ENCODE assay signal across 7 cellular contexts in the genomic region with DNA sequence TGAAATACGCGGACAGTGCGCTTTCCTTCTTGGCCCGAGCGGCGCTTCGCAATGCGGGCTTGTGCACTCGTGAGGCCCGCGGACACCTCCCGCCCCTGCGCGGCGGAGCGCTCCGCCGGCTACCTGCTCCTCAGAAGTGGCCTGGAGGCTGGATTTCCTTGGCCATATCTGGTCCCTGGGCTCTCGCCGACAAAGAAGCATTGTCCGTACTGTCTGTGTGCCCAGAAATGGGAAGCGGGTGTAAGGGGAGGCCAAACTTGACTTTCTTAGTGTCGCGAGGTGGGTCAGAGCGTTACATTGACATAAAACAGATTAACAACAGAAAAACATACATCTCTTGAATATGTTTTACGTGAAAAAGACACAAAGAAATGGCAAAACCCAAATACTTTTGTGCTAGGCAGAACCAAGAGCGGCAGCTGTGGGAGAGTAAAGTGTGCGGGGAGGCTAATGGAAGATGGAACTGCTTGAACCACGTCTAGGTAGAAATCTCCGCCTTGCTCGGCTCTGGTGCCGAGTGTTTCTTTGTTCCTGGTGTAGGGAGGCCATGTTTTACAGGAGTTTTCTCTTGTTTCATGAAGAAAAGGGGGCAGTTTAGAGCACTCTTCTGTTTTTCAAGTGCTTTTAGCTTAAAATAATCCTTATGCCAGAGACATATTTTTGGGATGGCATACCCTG. TPM values are rescaled to one million over a fixed set of nuclear protein-coding genes. Genes with fewer than 3 reads are reported as not detected.
DNase-seq lines count a peak whose midpoint lies in the region; ATAC-seq and TF ChIP-seq lines count a peak whose summit lies in the region.

No MANE protein-coding gene starts in this region.

- H3K9me3 ChIP-seq in heart right ventricle, result no peaks in the 10 kb centered on the region

- H3K4me1 Mint-ChIP-seq in activated T-helper 17 cell treated with anti-CD3 and anti-CD28 coated beads, Interleukin-2, amount 50 U/mL, for 72 hours, result peaks cover 22% of the 10 kb centered on the region

- H3K9me3 Mint-ChIP-seq in activated T-helper 17 cell treated with anti-CD3 and anti-CD28 coated beads, Interleukin-2, amount 50 U/mL, for 72 hours, result no peaks in the 10 kb centered on the region

- WGBS in heart right ventricle, 2 donors, result 0 to 1% methylated on average over 32 of the region's 32 CpGs

- H3K27me3 ChIP-seq in heart right ventricle, result no peaks in the 10 kb centered on the region

- peaks cover 14% of the 10 kb centered on the region for H3K36me3 Mint-ChIP-seq in activated T-helper 17 cell treated with anti-CD3 and anti-CD28 coated beads, Interleukin-2, amount 50 U/mL, for 72 hours (ENCODE audit: low read depth)

- DNase-seq in NCI-H146 (lab: John Stamatoyannopoulos, UW) (peak; percentile 63), heart right ventricle (no peak), sciatic nerve (ENCODE audit: low spot score) (no peak), iPS-NIHi11 (ENCODE audit: low spot score) (no peak)

- peak overlapping the region; percentile 95 for H3K4me3 Mint-ChIP-seq in activated T-helper 17 cell treated with anti-CD3 and anti-CD28 coated beads, Interleukin-2, amount 50 U/mL, for 72 hours

- H3K4me1 ChIP-seq in heart right ventricle, result peaks cover 4 to 27% (median 22%) of the 10 kb centered on the region in 9 donors

- ATAC-seq in GM18511 (IDR thresholded peaks at IDR 0.05; ENCODE audit: unreplicated experiment) (peak; percentile 23), HG02642 (IDR thresholded peaks at IDR 0.05; ENCODE audit: poor library complexity, unreplicated experiment) (peak; percentile 25), heart right ventricle (peak; percentile 3 to 53 (median 41)), sciatic nerve (peak; percentile 44)
- ATAC-seq in activated T-helper 17 cell treated with anti-CD3 and anti-CD28 coated beads, Interleukin-2, amount 50 U/mL, for 72 hours (replicated peaks), result peak; percentile 24

- no peak for TF ChIP-seq CTCF in heart right ventricle (IDR thresholded peaks at IDR 0.05)

- intact Hi-C loops in heart right ventricle (cut with DNase I), result loop anchor here in 4 of 10 donors (5.0 to 10.0 kb wide), 7 partner anchors 62 to 609 kb away; partner anchors contain the start of genes NIPSNAP2 (in 1 of the 4), SEC61G (in 1 of the 4) and ZNF713 (in 1 of the 4)
- intact Hi-C loops in sciatic nerve (cut with DNase I), result no loop called here

- H3K27me3 Mint-ChIP-seq in activated T-helper 17 cell treated with anti-CD3 and anti-CD28 coated beads, Interleukin-2, amount 50 U/mL, for 72 hours, result no peaks in the 10 kb centered on the region

- H3K4me3 ChIP-seq in heart right ventricle, result peak overlapping the region; percentile 78 to 99 (median 93)

- peak overlapping the region; percentile 96 for H3K27ac Mint-ChIP-seq in activated T-helper 17 cell treated with anti-CD3 and anti-CD28 coated beads, Interleukin-2, amount 50 U/mL, for 72 hours

- peak overlapping the region; percentile 98 to 100 (median 100) for H3K27ac ChIP-seq in heart right ventricle

- H3K36me3 ChIP-seq in heart right ventricle, result no peaks in the 10 kb centered on the region

RNA-seq across cellular contexts. Expression of gene LANCL2, which starts 1.5 kb away (rescaled TPM):
- total RNA-seq in activated T-helper 17 cell treated with anti-CD3 and anti-CD28 coated beads, Interleukin-2, amount 50 U/mL, for 72 hours, result 1 to 10 TPM; 6.7 to 9.4 TPM
- total RNA-seq in heart right ventricle (10 to 100 TPM in 3 of 10 donors, 1 to 10 TPM in 7; 5.4 to 11.1 (median 8.9) TPM), sciatic nerve (9.3 TPM)
- 1 to 10 TPM; 3.1 to 5.5 TPM for polyA plus RNA-seq in heart right ventricle
